Comparison of ENCODE assay signal across 22 cellular contexts in genomic region chrX:40542208-40542607, GRCh38.
"Had no signal": no experiment of that assay in that cellular context is flagged by ENCODE, and none has a peak within 500 bp of the region (broad histone marks: within the 10 kb centered on the region; RNA-seq: fewer than 3 reads in every experiment).

No MANE protein-coding gene starts in this region.

- H3K9me3 Mint-ChIP-seq: activated naive CD4-positive, alpha-beta T cell treated with anti-CD3 and anti-CD28 coated beads, Interleukin-2, amount 50 U/mL, for 24 hours; activated T-cell treated with anti-CD3 and anti-CD28 coated beads, Interleukin-2, amount 50 U/mL, for 24 hours had no signal

- H3K27me3 ChIP-seq: body of pancreas, gastroesophageal sphincter, ovary, suprapubic skin had no signal

- DNase-seq: activated CD4-positive, alpha-beta T cell treated with anti-CD3 and anti-CD28 coated beads for 1 hour; activated CD4-positive, alpha-beta T cell treated with anti-CD3 and anti-CD28 coated beads, Interleukin-2, amount 50 U/mL, for 48 hours; activated CD8-positive, alpha-beta memory T cell treated with anti-CD3 and anti-CD28 coated beads, Interleukin-2, amount 10 ng/mL, durations not matched to agents 7 days and 5 days; activated effector memory CD4-positive, alpha-beta T cell treated with Interleukin-2 at 50 U/mL for 16 hours; activated T-cell treated with anti-CD3 and anti-CD28 coated beads, Interleukin-2, amount 50 U/mL, for 24 hours; amniotic stem cell; body of pancreas; central memory CD4-positive, alpha-beta T cell; cortex of kidney; effector memory CD4-positive, alpha-beta T cell; hippocampal formation; kidney glomerular epithelial cell; ovary; stimulated activated CD4-positive, alpha-beta T cell treated with anti-CD3 and anti-CD28 coated beads, Interleukin-4, amount 100 ng/mL, for 1 hour; stimulated activated CD8-positive, alpha-beta memory T cell treated with anti-CD3 and anti-CD28 coated beads, Interleukin-4, amount 100 ng/mL, for 48 hours; stimulated activated naive CD8-positive, alpha-beta T cell treated with anti-CD3 and anti-CD28 coated beads, Interleukin-15, Interleukin-2, amounts not matched to agents 100 U/mL and 50 U/mL, for 24 hours had no signal

- H3K4me3 ChIP-seq: body of pancreas, gastroesophageal sphincter, ovary, suprapubic skin had no signal

- FAIRE-seq: TTC549, urothelium cell line had no signal

- H3K27ac ChIP-seq: body of pancreas, epithelial cell of prostate, gastroesophageal sphincter, ovary, suprapubic skin had no signal

- H3K36me3 Mint-ChIP-seq: activated CD8-positive, alpha-beta memory T cell treated with anti-CD3 and anti-CD28 coated beads, Interleukin-2, amount 10 ng/mL, durations not matched to agents 7 days and 5 days; activated naive CD4-positive, alpha-beta T cell treated with anti-CD3 and anti-CD28 coated beads, Interleukin-2, amount 50 U/mL, for 24 hours had no signal

- H3K9me3 ChIP-seq: body of pancreas, gastroesophageal sphincter, ovary, suprapubic skin had no signal

- H3K27me3 Mint-ChIP-seq: activated naive CD4-positive, alpha-beta T cell treated with anti-CD3 and anti-CD28 coated beads, Interleukin-2, amount 50 U/mL, for 24 hours had no signal

- H3K27ac Mint-ChIP-seq: activated CD8-positive, alpha-beta memory T cell treated with anti-CD3 and anti-CD28 coated beads, Interleukin-2, amount 10 ng/mL, durations not matched to agents 7 days and 5 days; activated naive CD4-positive, alpha-beta T cell treated with anti-CD3 and anti-CD28 coated beads, Interleukin-2, amount 50 U/mL, for 24 hours; activated T-cell treated with anti-CD3 and anti-CD28 coated beads, Interleukin-2, amount 50 U/mL, for 24 hours had no signal

- H3K4me3 Mint-ChIP-seq: activated CD8-positive, alpha-beta memory T cell treated with anti-CD3 and anti-CD28 coated beads, Interleukin-2, amount 10 ng/mL, durations not matched to agents 7 days and 5 days; activated naive CD4-positive, alpha-beta T cell treated with anti-CD3 and anti-CD28 coated beads, Interleukin-2, amount 50 U/mL, for 24 hours; activated T-cell treated with anti-CD3 and anti-CD28 coated beads, Interleukin-2, amount 50 U/mL, for 24 hours had no signal
